ENCODE assay signal across 13 cellular contexts in genomic region chrX:39903343-39903742, GRCh38.
DNase-seq lines count a peak whose midpoint lies in the region; ATAC-seq, FAIRE-seq and TF ChIP-seq lines count a peak whose summit lies in the region.
"Had no signal": no experiment of that assay in that cellular context is flagged by ENCODE, and none has a peak within 500 bp of the region (broad histone marks: within the 10 kb centered on the region; RNA-seq: fewer than 3 reads in every experiment).

No MANE protein-coding gene starts in this region.

- peak overlapping the region; percentile 15 for H3K4me3 Mint-ChIP-seq in activated CD4-positive, alpha-beta T cell treated with anti-CD3 and anti-CD28 coated beads, Interleukin-2, amount 10 ng/mL, durations not matched to agents 24 days and 14 days
- H3K4me3 Mint-ChIP-seq in CD8-positive, alpha-beta T cell: no peak overlapping the region
- H3K4me3 Mint-ChIP-seq: mesothelial cell of epicardium had no signal

- H4K20me1 ChIP-seq in IMR-90 (ENCODE audit: insufficient read depth, low read length): no peaks in the 10 kb centered on the region; the same call in 1 of the 2 replicates

- H3K18ac ChIP-seq in IMR-90 (ENCODE audit: low read depth, low read length): no peak overlapping the region

- H2AFZ ChIP-seq in IMR-90 (replicated peaks; ENCODE audit: low read length, poor library complexity): no peak overlapping the region

- FAIRE-seq in bronchial epithelial cell (lab: Jason Lieb, UNC): no peak
- FAIRE-seq: A204.1, islet of Langerhans had no signal

- peak overlapping the region; percentile 81 for H2BK5ac ChIP-seq in IMR-90 (ENCODE audit: low read depth, low read length, poor library complexity, severe bottlenecking)

- H3K56ac ChIP-seq in IMR-90 (ENCODE audit: extremely low read depth, insufficient read depth, low read length): no peak overlapping the region

- no peak for TF ChIP-seq RAD21 in IMR-90 (IDR thresholded peaks at IDR 0.05; ENCODE audit: low read length)

- no peak for TF ChIP-seq CTCF in IMR-90 (conservative IDR thresholded peaks at IDR 0.05; ENCODE audit: low read depth, low read length)
- TF ChIP-seq CTCF in bronchial epithelial cell (IDR thresholded peaks at IDR 0.05; ENCODE audit: insufficient read depth, low read length, severe bottlenecking): no peak
- no peak for TF ChIP-seq CTCF in CD8-positive, alpha-beta T cell (IDR thresholded peaks at IDR 0.05)

- no peaks in the 10 kb centered on the region for H3K36me3 ChIP-seq in IMR-90 (ENCODE audit: control insufficient read depth, insufficient read depth, low read length)
- H3K36me3 ChIP-seq in bronchial epithelial cell (ENCODE audit: control insufficient read depth, insufficient read depth, low read length): no peaks in the 10 kb centered on the region
- no peaks in the 10 kb centered on the region for H3K36me3 ChIP-seq in CD8-positive, alpha-beta T cell (ENCODE audit: insufficient read depth, low read length)
- H3K36me3 ChIP-seq: WERI-Rb-1 had no signal

- H4K8ac ChIP-seq in IMR-90 (ENCODE audit: low read depth in 2 of 2, low read length in 2 of 2): no peak overlapping the region

- intact Hi-C loops in activated CD4-positive, alpha-beta T cell treated with anti-CD3 and anti-CD28 coated beads, Interleukin-2, amount 10 ng/mL, durations not matched to agents 24 days and 14 days (cut with micrococcal nuclease): loop anchor here (1.0 to 5.0 kb wide), 3 partner anchors 43 to 86 kb away; no protein-coding TSS in a partner anchor
- intact Hi-C loops in IMR-90 (cut with micrococcal nuclease): loop anchor here (5.0 kb wide), 2 partner anchors 171 to 184 kb away; no protein-coding TSS in a partner anchor
- intact Hi-C loops in CD8-positive, alpha-beta T cell (cut with DNase I, micrococcal nuclease): no loop called here

- H2AK5ac ChIP-seq in IMR-90 (ENCODE audit: low read depth, low read length): no peak overlapping the region

- peaks cover 9% of the 10 kb centered on the region for H3K4me1 Mint-ChIP-seq in activated CD4-positive, alpha-beta T cell treated with anti-CD3 and anti-CD28 coated beads, Interleukin-2, amount 10 ng/mL, durations not matched to agents 24 days and 14 days
- H3K4me1 Mint-ChIP-seq in CD8-positive, alpha-beta T cell (ENCODE audit: low read depth): no peaks in the 10 kb centered on the region

- peak overlapping the region; percentile 74; the same call in 1 of the 2 replicates for H4K91ac ChIP-seq in IMR-90 (ENCODE audit: insufficient read depth, low read depth, low read length)

- H3K4me2 ChIP-seq in IMR-90 (ENCODE audit: low read depth, low read length): no peak overlapping the region

- no peak overlapping the region for H3K27ac ChIP-seq in IMR-90 (ENCODE audit: insufficient read depth, low read length)
- H3K27ac ChIP-seq in CD8-positive, alpha-beta T cell (ENCODE audit: low read depth, low read length): no peak overlapping the region
- H3K27ac ChIP-seq: WERI-Rb-1 had no signal

- H3K27me3 ChIP-seq in IMR-90 (ENCODE audit: control insufficient read depth, insufficient read depth, low read length): no peaks in the 10 kb centered on the region; the same call in 1 of the 2 replicates
- H3K27me3 ChIP-seq in bronchial epithelial cell (ENCODE audit: control insufficient read depth, insufficient read depth, low read length): no peaks in the 10 kb centered on the region
- H3K27me3 ChIP-seq in CD8-positive, alpha-beta T cell (ENCODE audit: insufficient read depth, low read length): no peaks in the 10 kb centered on the region

- H2AK9ac ChIP-seq in IMR-90 (replicated peaks; ENCODE audit: low read depth, low read length, poor library complexity): no peak overlapping the region

- H3K79me1 ChIP-seq in IMR-90 (ENCODE audit: low read depth in 1 of 2, low read length in 2 of 2): no peaks in the 10 kb centered on the region

- WGBS in IMR-90 (ENCODE audit: extremely low coverage in 2 of 2, insufficient read length in 1 of 2), 2 experiments: 100% methylated on average over 1 of the region's 3 CpGs; no CpG with 5 or more reads in 1 of the 2 experiments

- no peak; the same call in 1 of the 2 replicates for ATAC-seq in IMR-90 (ENCODE audit: low read depth)
- ATAC-seq in CD8-positive, alpha-beta T cell: no peak

- no peak overlapping the region for H4K5ac ChIP-seq in IMR-90 (ENCODE audit: low read depth, low read length)

- H3K27ac Mint-ChIP-seq in activated CD4-positive, alpha-beta T cell treated with anti-CD3 and anti-CD28 coated beads, Interleukin-2, amount 10 ng/mL, durations not matched to agents 24 days and 14 days: peak overlapping the region; percentile 51
- no peak overlapping the region for H3K27ac Mint-ChIP-seq in CD8-positive, alpha-beta T cell
- H3K27ac Mint-ChIP-seq: mesothelial cell of epicardium had no signal

- H2BK120ac ChIP-seq in IMR-90 (ENCODE audit: low read depth, low read length): 0 out of 2 replicates have a peak overlapping the region, but pooled peaks have one; percentile 56

- no peak overlapping the region for H3K4ac ChIP-seq in IMR-90 (ENCODE audit: low read depth, low read length)

- H2BK20ac ChIP-seq in IMR-90 (ENCODE audit: low read depth, low read length): no peak overlapping the region

- in situ Hi-C loops in IMR-90 (cut with MboI; ENCODE audit: low sequenced_read_pairs): no loop called here

- H3K9me3 Mint-ChIP-seq in activated CD4-positive, alpha-beta T cell treated with anti-CD3 and anti-CD28 coated beads, Interleukin-2, amount 10 ng/mL, durations not matched to agents 24 days and 14 days: no peaks in the 10 kb centered on the region
- no peaks in the 10 kb centered on the region for H3K9me3 Mint-ChIP-seq in CD8-positive, alpha-beta T cell
- H3K9me3 Mint-ChIP-seq: mesothelial cell of epicardium had no signal

- peak overlapping the region; percentile 27; the same call in 1 of the 3 replicates for H2BK15ac ChIP-seq in IMR-90 (ENCODE audit: low read depth, low read length)

- TF ChIP-seq POLR2A in IMR-90 (IDR thresholded peaks at IDR 0.05; ENCODE audit: low read depth, low read length): no peak

- peaks cover 6% of the 10 kb centered on the region; the same call in 1 of the 2 replicates for H3K9me1 ChIP-seq in IMR-90 (ENCODE audit: insufficient read depth, low read length)

- CTCF ChIA-PET in IMR-90 (lab: Yijun Ruan, JAX): interaction anchor here (0.6 kb wide), 1 partner anchor 57 kb away, joined by 3 read pairs; no protein-coding TSS in a partner anchor
- CTCF ChIA-PET in CD8-positive, alpha-beta T cell (lab: Charles Lee): no interaction called here

- no peak for DNase-seq in activated CD4-positive, alpha-beta T cell treated with anti-CD3 and anti-CD28 coated beads, Interleukin-2, amount 10 ng/mL, durations not matched to agents 24 days and 14 days
- DNase-seq in activated CD4-positive, alpha-beta T cell treated with anti-CD3 and anti-CD28 coated beads, Interleukin-2, amount 50 U/mL, for 1 hour: no peak
- peak; percentile 75 for DNase-seq in IMR-90
- peak; percentile 31 for DNase-seq in bronchial epithelial cell (ENCODE audit: low read depth)
- DNase-seq in non-pigmented ciliary epithelial cell (ENCODE audit: low read depth): peak; percentile 32
- no peak for DNase-seq in cerebellum (ENCODE audit: low spot score)
- DNase-seq in AML-193 (lab: John Stamatoyannopoulos, UW): no peak
- no peak for DNase-seq in CD8-positive, alpha-beta T cell
- DNase-seq: DMS79, WERI-Rb-1 had no signal

- dilution Hi-C loops in IMR-90 (cut with HindIII; ENCODE audit: low sequenced_read_pairs, unreplicated experiment): no loop called here

- no peak overlapping the region for H3K14ac ChIP-seq in IMR-90 (replicated peaks; ENCODE audit: low read depth, low read length)

- POLR2A ChIA-PET in IMR-90 (lab: Charles Lee; ENCODE audit: unreplicated experiment): no interaction called here
- POLR2A ChIA-PET in CD8-positive, alpha-beta T cell (lab: Charles Lee): no interaction called here

- H3K4me3 ChIP-seq in IMR-90 (ENCODE audit: insufficient read depth, low read depth, low read length) (no peak overlapping the region), bronchial epithelial cell (ENCODE audit: low read depth, low read length) (no peak overlapping the region)
- no peak overlapping the region for H3K4me3 ChIP-seq in CD8-positive, alpha-beta T cell (ENCODE audit: low read depth, low read length)

- H3K27me3 Mint-ChIP-seq in activated CD4-positive, alpha-beta T cell treated with anti-CD3 and anti-CD28 coated beads, Interleukin-2, amount 10 ng/mL, durations not matched to agents 24 days and 14 days: peaks cover 2% of the 10 kb centered on the region
- H3K27me3 Mint-ChIP-seq in CD8-positive, alpha-beta T cell (ENCODE audit: low read depth): no peaks in the 10 kb centered on the region

- no peak overlapping the region for H3K9ac ChIP-seq in IMR-90 (ENCODE audit: low read depth, low read length)

- no peaks in the 10 kb centered on the region for H3K36me3 Mint-ChIP-seq in activated CD4-positive, alpha-beta T cell treated with anti-CD3 and anti-CD28 coated beads, Interleukin-2, amount 10 ng/mL, durations not matched to agents 24 days and 14 days (ENCODE audit: low read depth)
- no peaks in the 10 kb centered on the region for H3K36me3 Mint-ChIP-seq in CD8-positive, alpha-beta T cell
- H3K36me3 Mint-ChIP-seq: mesothelial cell of epicardium had no signal

- H3K9me3 ChIP-seq in IMR-90 (ENCODE audit: control insufficient read depth, insufficient read depth, low read length): no peaks in the 10 kb centered on the region
- H3K9me3 ChIP-seq in CD8-positive, alpha-beta T cell (ENCODE audit: low read length): no peaks in the 10 kb centered on the region

- BruUV-seq in IMR-90 (replicated peaks; lab: Mats Ljungman, UMichigan): no TSS peak

- H3K23ac ChIP-seq in IMR-90 (ENCODE audit: low read depth, low read length): no peak overlapping the region

- H3K4me1 ChIP-seq in IMR-90 (ENCODE audit: control insufficient read depth, insufficient read depth, low read length): peaks cover 16% of the 10 kb centered on the region
- H3K4me1 ChIP-seq in CD8-positive, alpha-beta T cell (ENCODE audit: insufficient read depth, low read length): no peaks in the 10 kb centered on the region

TF ChIP-seq in IMR-90, 13 proteins besides CTCF, POLR2A, EP300 and RAD21:
- TF ChIP-seq NFE2L2 (IDR thresholded peaks at IDR 0.05; ENCODE audit: low read depth, low read length) (no peak), RCOR1 (IDR thresholded peaks at IDR 0.05; ENCODE audit: insufficient replicate concordance, low read length) (no peak), MAFK (IDR thresholded peaks at IDR 0.05; ENCODE audit: low read depth, low read length) (no peak), MXI1 (IDR thresholded peaks at IDR 0.05; ENCODE audit: borderline replicate concordance, low read depth, low read length) (no peak), CEBPB (IDR thresholded peaks at IDR 0.05; ENCODE audit: low read depth, low read length) (peak; percentile 69; the same call in 1 of the 2 replicates)

Comparison
In these comparisons a context has a peak if more than half of its experiments do, and no peak if none do; other contexts are left out.
1. DNase-seq: peak in IMR-90 (single experiment), bronchial epithelial cell (single experiment) and non-pigmented ciliary epithelial cell (single experiment); none in activated CD4-positive, alpha-beta T cell treated with anti-CD3 and anti-CD28 coated beads, Interleukin-2, amount 10 ng/mL, durations not matched to agents 24 days and 14 days (single experiment), activated CD4-positive, alpha-beta T cell treated with anti-CD3 and anti-CD28 coated beads, Interleukin-2, amount 50 U/mL, for 1 hour (single experiment), cerebellum (single experiment), AML-193 (0 of 2) and CD8-positive, alpha-beta T cell (0 of 7).
2. intact Hi-C loops: an anchor here in activated CD4-positive, alpha-beta T cell treated with anti-CD3 and anti-CD28 coated beads, Interleukin-2, amount 10 ng/mL, durations not matched to agents 24 days and 14 days (1.0 to 5.0 kb wide) and IMR-90 (5.0 kb wide); none called in CD8-positive, alpha-beta T cell.